ENCODE assay signal across 1 cellular context in genomic region chr11:6378695-6378989, GRCh38.
TF ChIP-seq lines count a peak whose summit lies in the region.

No MANE protein-coding gene starts in this region.

TF ChIP-seq in endothelial cell of umbilical vein, 7 proteins besides CTCF, POLR2A, EP300 and RAD21:
- TF ChIP-seq JUN (IDR thresholded peaks at IDR 0.05; ENCODE audit: borderline replicate concordance, insufficient read depth, insufficient read length, low read depth) (no peak), GATA2 (IDR thresholded peaks at IDR 0.05; ENCODE audit: insufficient read depth, insufficient read length, low read depth, low read length) (no peak), POLR2AphosphoS5 (IDR thresholded peaks at IDR 0.05; ENCODE audit: insufficient read depth, low read depth, low read length) (no peak), FOS (IDR thresholded peaks at IDR 0.05; ENCODE audit: borderline replicate concordance, insufficient read depth, low read length) (no peak), MYC (IDR thresholded peaks at IDR 0.05; ENCODE audit: low read depth, low read length) (no peak), EZH2 (IDR thresholded peaks at IDR 0.05; ENCODE audit: borderline replicate concordance, low read depth, low read length, severe bottlenecking) (no peak)
- TF ChIP-seq, protein P1, sequence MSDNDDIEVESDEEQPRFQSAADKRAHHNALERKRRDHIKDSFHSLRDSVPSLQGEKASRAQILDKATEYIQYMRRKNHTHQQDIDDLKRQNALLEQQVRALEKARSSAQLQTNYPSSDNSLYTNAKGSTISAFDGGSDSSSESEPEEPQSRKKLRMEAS (IDR thresholded peaks at IDR 0.05; ENCODE audit: insufficient read depth, insufficient read length), result no peak
